Comparison of ENCODE assay signal across 9 cellular contexts in the genomic region with DNA sequence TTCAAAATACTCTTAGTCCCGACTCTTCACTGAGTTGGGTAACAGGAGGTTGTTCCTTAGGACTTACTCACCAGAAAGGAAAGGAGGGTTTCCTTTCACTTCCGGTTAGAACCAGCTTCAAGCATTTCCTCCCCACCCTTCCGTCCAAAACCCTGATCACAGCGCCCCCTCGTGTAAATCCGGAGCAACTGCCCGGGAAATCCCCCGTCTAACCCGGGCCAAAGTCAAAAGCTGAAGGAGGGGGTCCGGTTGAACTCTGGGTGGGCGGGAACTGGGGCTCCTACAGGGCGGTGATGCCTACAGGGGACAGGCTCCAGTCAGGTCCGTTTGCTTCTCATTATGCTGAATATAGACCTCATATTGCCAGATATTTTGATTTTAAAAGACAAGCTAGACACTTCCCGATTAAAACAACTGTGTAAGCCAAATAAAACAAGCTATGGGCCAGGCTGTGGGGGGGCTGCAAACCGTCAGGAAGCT. TPM values are rescaled to one million over a fixed set of nuclear protein-coding genes. Genes with fewer than 3 reads are reported as not detected.
DNase-seq lines count a peak whose midpoint lies in the region; ATAC-seq and TF ChIP-seq lines count a peak whose summit lies in the region.
"Had no signal": no experiment of that assay in that cellular context is flagged by ENCODE, and none has a peak within 500 bp of the region (broad histone marks: within the 10 kb centered on the region; RNA-seq: fewer than 3 reads in every experiment).

No MANE protein-coding gene starts in this region.

- no peaks in the 10 kb centered on the region for H3K9me3 Mint-ChIP-seq in activated CD4-positive, alpha-beta T cell treated with anti-CD3 and anti-CD28 coated beads, Interleukin-2, amount 10 ng/mL, durations not matched to agents 7 days and 5 days

- no peaks in the 10 kb centered on the region for H3K36me3 ChIP-seq in BJ (ENCODE audit: control insufficient read depth, insufficient read depth, low read length)

- no peaks in the 10 kb centered on the region; the same call in 1 of the 2 replicates for H3K27me3 ChIP-seq in BJ (ENCODE audit: control insufficient read depth, insufficient read depth, low read length)

- H3K36me3 Mint-ChIP-seq in activated CD4-positive, alpha-beta T cell treated with anti-CD3 and anti-CD28 coated beads, Interleukin-2, amount 10 ng/mL, durations not matched to agents 7 days and 5 days (ENCODE audit: low read depth), result no peaks in the 10 kb centered on the region

- peaks cover 17% of the 10 kb centered on the region for H3K4me1 Mint-ChIP-seq in activated CD4-positive, alpha-beta T cell treated with anti-CD3 and anti-CD28 coated beads, Interleukin-2, amount 10 ng/mL, durations not matched to agents 7 days and 5 days

- CTCF ChIA-PET in BJ (lab: Yijun Ruan, JAX), result interaction anchor here (0.6 to 3.5 kb wide), 30 partner anchors 9 to 769 kb away, joined by 3 to 23 read pairs (median 5); partner anchors contain the start of genes C1orf115 and MTARC2
- CTCF ChIA-PET in activated CD4-positive, alpha-beta T cell treated with anti-CD3 and anti-CD28 coated beads, Interleukin-2, amount 10 ng/mL, durations not matched to agents 7 days and 5 days (lab: Charles Lee), result interaction anchor here (0.8 to 1.3 kb wide), 8 partner anchors 8 to 437 kb away, joined by 3 to 5 read pairs (median 3); partner anchors contain the start of gene MTARC2

- DNase-seq in BJ (ENCODE audit: low read depth) (peak; percentile 51), GM19240 (ENCODE audit: insufficient read length, low spot score) (peak; percentile 48), NCI-H526 (lab: John Stamatoyannopoulos, UW) (peak; percentile 68 to 69), dermis microvascular lymphatic vessel endothelial cell (ENCODE audit: low read depth in 2 of 2) (peak; percentile 86 to 89), lung microvascular endothelial cell (ENCODE audit: low read depth in 2 of 2) (peak; percentile 94 to 95)
- peak; percentile 83 for DNase-seq in activated CD4-positive, alpha-beta T cell treated with anti-CD3 and anti-CD28 coated beads, Interleukin-2, amount 10 ng/mL, durations not matched to agents 7 days and 5 days
- peak; percentile 63 to 77 (median 70) for DNase-seq in stimulated activated CD4-positive, alpha-beta T cell treated with anti-CD3 and anti-CD28 coated beads, TNF-alpha, amount 100 ng/mL, for 48 hours (ENCODE audit: low read depth in 3 of 3)

- H3K4me3 Mint-ChIP-seq in activated CD4-positive, alpha-beta T cell treated with anti-CD3 and anti-CD28 coated beads, Interleukin-2, amount 10 ng/mL, durations not matched to agents 7 days and 5 days, result no peak overlapping the region

- POLR2A ChIA-PET in BJ (lab: Charles Lee), result interaction anchor here (0.6 to 1.0 kb wide), 3 partner anchors 52 to 688 kb away, joined by 3 to 11 read pairs (median 7); no protein-coding TSS in a partner anchor
- POLR2A ChIA-PET in activated CD4-positive, alpha-beta T cell treated with anti-CD3 and anti-CD28 coated beads, Interleukin-2, amount 10 ng/mL, durations not matched to agents 7 days and 5 days (lab: Charles Lee), result no interaction called here

- no peak overlapping the region for H3K4me3 ChIP-seq in BJ (ENCODE audit: low read depth, low read length)

- peaks cover 10% of the 10 kb centered on the region for H3K27me3 Mint-ChIP-seq in activated CD4-positive, alpha-beta T cell treated with anti-CD3 and anti-CD28 coated beads, Interleukin-2, amount 10 ng/mL, durations not matched to agents 7 days and 5 days

- peak; percentile 90 for TF ChIP-seq CTCF in BJ (IDR thresholded peaks at IDR 0.05; ENCODE audit: insufficient read depth, low read depth, low read length)

- ATAC-seq in HG03432 (IDR thresholded peaks at IDR 0.05; ENCODE audit: unreplicated experiment), result peak; percentile 97

- H3K27ac Mint-ChIP-seq in activated CD4-positive, alpha-beta T cell treated with anti-CD3 and anti-CD28 coated beads, Interleukin-2, amount 10 ng/mL, durations not matched to agents 7 days and 5 days, result no peak overlapping the region

RNA-seq across cellular contexts. Expression of gene MTARC2, which starts 15.0 kb away (rescaled TPM):
- polyA plus RNA-seq in BJ (2011; rRNA removed), result 5.7 and 6.1 TPM in 2 replicates
- polyA minus RNA-seq in BJ (2011; rRNA and poly(A)+ RNA removed), result 3.3 and 3.8 TPM in 2 replicates
- not detected for total RNA-seq in activated CD4-positive, alpha-beta T cell treated with anti-CD3 and anti-CD28 coated beads, Interleukin-2, amount 10 ng/mL, durations not matched to agents 7 days and 5 days
- 8.6 and 12.6 TPM in 2 replicates for total RNA-seq in dermis microvascular lymphatic vessel endothelial cell
- 8.5 and 16.5 TPM in 2 replicates for total RNA-seq in lung microvascular endothelial cell
- total RNA-seq: T-helper 1 cell treated with Interleukin-12 subunit alpha and Interleukin-12 subunit beta and Interleukin-4 antibody, amounts not matched to agents 30 ng/mL and 1 ng/mL, for 36 hours had no signal

RNA-seq across cellular contexts. Expression of gene C1orf115, which starts 43.0 kb away (rescaled TPM):
- 3.8 and 3.9 TPM in 2 replicates for polyA plus RNA-seq in BJ (2011; rRNA removed)
- polyA minus RNA-seq in BJ (2011; rRNA and poly(A)+ RNA removed), result 2.0 and 2.7 TPM in 2 replicates
- under 1 TPM; 0.73 to 0.79 TPM for total RNA-seq in activated CD4-positive, alpha-beta T cell treated with anti-CD3 and anti-CD28 coated beads, Interleukin-2, amount 10 ng/mL, durations not matched to agents 7 days and 5 days
- 46.6 and 62.8 TPM in 2 replicates for total RNA-seq in dermis microvascular lymphatic vessel endothelial cell
- 44.2 and 92.7 TPM in 2 replicates for total RNA-seq in lung microvascular endothelial cell

RNA-seq across cellular contexts. Expression of gene MTARC1, which starts 53.6 kb away (rescaled TPM):
- 0.72 and 1.0 TPM in 2 replicates for polyA plus RNA-seq in BJ (2011; rRNA removed)
- 0.36 and 0.47 TPM in 2 replicates for polyA minus RNA-seq in BJ (2011; rRNA and poly(A)+ RNA removed)
- total RNA-seq in activated CD4-positive, alpha-beta T cell treated with anti-CD3 and anti-CD28 coated beads, Interleukin-2, amount 10 ng/mL, durations not matched to agents 7 days and 5 days, result not detected
- total RNA-seq in dermis microvascular lymphatic vessel endothelial cell, result 1.0 and 3.6 TPM in 2 replicates
- 0.99 and 2.2 TPM in 2 replicates for total RNA-seq in lung microvascular endothelial cell
- total RNA-seq: T-helper 1 cell treated with Interleukin-12 subunit alpha and Interleukin-12 subunit beta and Interleukin-4 antibody, amounts not matched to agents 30 ng/mL and 1 ng/mL, for 36 hours had no signal

Comparison
In these comparisons a context has a peak if more than half of its experiments do, and no peak if none do; other contexts are left out.
1. RNA of gene C1orf115, which starts 43.0 kb away (total RNA-seq): 44.2 to 92.7 TPM in lung microvascular endothelial cell and 46.6 to 62.8 TPM in dermis microvascular lymphatic vessel endothelial cell; 0.73 to 0.79 TPM in activated CD4-positive, alpha-beta T cell treated with anti-CD3 and anti-CD28 coated beads, Interleukin-2, amount 10 ng/mL, durations not matched to agents 7 days and 5 days; every median in the first group is over 10 times any median in the second.
2. Peak in every context shown above with its lines, with median percentiles within 50 percentile points of each other: DNase-seq.